Comparison of ENCODE assay signal across 16 cellular contexts in genomic region chr12:70754330-70754741, GRCh38.
DNase-seq lines count a peak whose midpoint lies in the region; ATAC-seq and TF ChIP-seq lines count a peak whose summit lies in the region.
"Had no signal": no experiment of that assay in that cellular context is flagged by ENCODE, and none has a peak within 500 bp of the region (broad histone marks: within the 10 kb centered on the region; RNA-seq: fewer than 3 reads in every experiment).

No MANE protein-coding gene starts in this region.

- H3K27me3 ChIP-seq in right cardiac atrium (ENCODE audit: control insufficient read depth, insufficient read depth) (no peaks in the 10 kb centered on the region), right atrium auricular region (no peaks in the 10 kb centered on the region), ascending aorta (no peaks in the 10 kb centered on the region), aorta (ENCODE audit: control insufficient read depth in 1 of 2, insufficient read depth in 2 of 2, low read length in 1 of 2) (no peaks in the 10 kb centered on the region)

- TF ChIP-seq POLR2A in erythroblast (IDR thresholded peaks at IDR 0.05; ENCODE audit: low read length) = no peak

- ATAC-seq in right cardiac atrium = no peak
- peak; percentile 74 for ATAC-seq in mucosa of descending colon
- ATAC-seq in aorta (ENCODE audit: low FRiP score) = no peak
- ATAC-seq: GM12878 had no signal

- intact Hi-C loops in right cardiac atrium (cut with DNase I) (no loop called here), ascending aorta (cut with DNase I) (loop anchor here (5.0 kb wide), 1 partner anchor 98 kb away; no protein-coding TSS in a partner anchor), mucosa of descending colon (cut with DNase I, micrococcal nuclease) (no loop called here), aorta (cut with DNase I) (no loop called here)

- 46% methylated on average over 6 of the region's 6 CpGs for WGBS in right cardiac atrium
- 26% methylated on average over 6 of the region's 6 CpGs for WGBS in aorta, 2 donors

- DNase-seq in right cardiac atrium (no peak), right atrium auricular region (ENCODE audit: low spot score) (no peak), ascending aorta (ENCODE audit: low spot score in 2 of 2) (no peak), mucosa of descending colon (peak in 1 of 3 donors; percentile 23), aorta (no peak), NCI-H2081 (lab: John Stamatoyannopoulos, UW) (no peak), erythroblast (lab: John Stamatoyannopoulos, UW) (no peak), NCI-H345 (lab: John Stamatoyannopoulos, UW) (no peak)
- DNase-seq: activated CD4-positive, alpha-beta T cell treated with anti-CD3 and anti-CD28 coated beads, Interleukin-2, amount 10 ng/mL, durations not matched to agents 7 days and 5 days; activated T-cell treated with anti-CD3 and anti-CD28 coated beads, Interleukin-2, amount 50 U/mL, for 24 hours; CD4-positive, alpha-beta T cell; cerebellar nuclear complex; KG1; SHP77 had no signal

- no peaks in the 10 kb centered on the region for H3K4me1 ChIP-seq in right cardiac atrium (ENCODE audit: control insufficient read depth, insufficient read depth, low read length)
- no peaks in the 10 kb centered on the region for H3K4me1 ChIP-seq in right atrium auricular region
- no peaks in the 10 kb centered on the region for H3K4me1 ChIP-seq in ascending aorta
- peaks cover 6% of the 10 kb centered on the region for H3K4me1 ChIP-seq in mucosa of descending colon (ENCODE audit: low read depth)
- no peaks in the 10 kb centered on the region for H3K4me1 ChIP-seq in aorta (ENCODE audit: control insufficient read depth in 1 of 2, insufficient read depth in 2 of 2, low read length in 2 of 2)
- H3K4me1 ChIP-seq: parathyroid adenoma had no signal

- H3K27ac ChIP-seq in right cardiac atrium (ENCODE audit: low read length) = no peak overlapping the region
- H3K27ac ChIP-seq in right atrium auricular region = no peak overlapping the region
- H3K27ac ChIP-seq in ascending aorta = no peak overlapping the region
- no peak overlapping the region for H3K27ac ChIP-seq in aorta (ENCODE audit: low read depth in 1 of 2, low read length in 2 of 2)
- H3K27ac ChIP-seq: parathyroid adenoma had no signal

- TF ChIP-seq CTCF in right atrium auricular region (IDR thresholded peaks at IDR 0.05) (no peak), ascending aorta (IDR thresholded peaks at IDR 0.05) (no peak), mucosa of descending colon (IDR thresholded peaks at IDR 0.05) (no peak)

- H3K9me3 ChIP-seq in right cardiac atrium (ENCODE audit: control insufficient read depth, low read length) (no peaks in the 10 kb centered on the region), right atrium auricular region (no peaks in the 10 kb centered on the region), ascending aorta (no peaks in the 10 kb centered on the region), mucosa of descending colon (no peaks in the 10 kb centered on the region), aorta (ENCODE audit: control insufficient read depth, low read length) (no peaks in the 10 kb centered on the region)

- H3K4me3 ChIP-seq in right cardiac atrium (ENCODE audit: low read length) (peak overlapping the region; percentile 5), right atrium auricular region (no peak overlapping the region), ascending aorta (peak overlapping the region; percentile 30 to 49), mucosa of descending colon (no peak overlapping the region), aorta (ENCODE audit: low read length in 2 of 2) (peak overlapping the region; percentile 63 to 75)
- H3K4me3 ChIP-seq: GM12878 had no signal

- H3K36me3 ChIP-seq in right atrium auricular region = no peaks in the 10 kb centered on the region
- no peaks in the 10 kb centered on the region for H3K36me3 ChIP-seq in ascending aorta
- H3K36me3 ChIP-seq in mucosa of descending colon (ENCODE audit: low read depth) = no peaks in the 10 kb centered on the region
- H3K36me3 ChIP-seq in aorta (ENCODE audit: control insufficient read depth in 1 of 2, insufficient read depth in 2 of 2, low read length in 1 of 2) = no peaks in the 10 kb centered on the region

Comparison
In these comparisons a context has a peak if more than half of its experiments do, and no peak if none do; other contexts are left out.
1. H3K4me3 ChIP-seq: peak in right cardiac atrium (single experiment), ascending aorta (2 of 2) and aorta (2 of 2); none in right atrium auricular region (0 of 2) and mucosa of descending colon (single experiment).